21 cellular contexts compared by ENCODE assay signal in genomic region chr2:132999421-132999820, GRCh38.
A peak's percentile ranks its signal among the peaks of the same experiment; 100 is the strongest.
DNase-seq lines count a peak whose midpoint lies in the region; ATAC-seq lines count a peak whose summit lies in the region.
"Had no signal": no experiment of that assay in that cellular context is flagged by ENCODE, and none has a peak within 500 bp of the region (broad histone marks: within the 10 kb centered on the region; RNA-seq: fewer than 3 reads in every experiment).

No MANE protein-coding gene starts in this region.

- DNase-seq in NCI-H82 (lab: John Stamatoyannopoulos, UW) (peak; percentile 27), NCI-H82 treated with DMSO at 0.1 percent for 48 hours (lab: John Stamatoyannopoulos, UW; ENCODE audit: unreplicated experiment) (no peak), epidermal melanocyte (ENCODE audit: insufficient read length, low spot score) (peak; percentile 23), pons (ENCODE audit: low spot score) (peak; percentile 21)
- no peak for DNase-seq in activated CD4-positive, alpha-beta T cell treated with anti-CD3 and anti-CD28 coated beads, Interleukin-2, amount 50 U/mL, for 48 hours
- DNase-seq: 8988T; ACHN; AML-193; BE2C; Calu3; CD4-positive, alpha-beta T cell; CD8-positive, alpha-beta memory T cell; COR-L47; DMS53; DMS79 treated with DMSO at 0.1 percent for 48 hours; GF-D8; GM23248; H7; HCEC 1CT had no signal

- ATAC-seq in GM19035 (IDR thresholded peaks at IDR 0.05; ENCODE audit: unreplicated experiment): no peak
- ATAC-seq: A549 had no signal

Comparison
In these comparisons a context has a peak if more than half of its experiments do, and no peak if none do; other contexts are left out.
1. DNase-seq: peak in NCI-H82 (single experiment), epidermal melanocyte (single experiment) and pons (single experiment); none in NCI-H82 treated with DMSO at 0.1 percent for 48 hours (single experiment) and activated CD4-positive, alpha-beta T cell treated with anti-CD3 and anti-CD28 coated beads, Interleukin-2, amount 50 U/mL, for 48 hours (0 of 2).